8 cellular contexts compared by ENCODE assay signal in genomic region chr19:48638831-48639381, GRCh38. TPM values are rescaled to one million over a fixed set of nuclear protein-coding genes. Genes with fewer than 3 reads are reported as not detected.
A peak's percentile ranks its signal among the peaks of the same experiment; 100 is the strongest.
DNase-seq lines count a peak whose midpoint lies in the region; ATAC-seq, FAIRE-seq and TF ChIP-seq lines count a peak whose summit lies in the region.

No MANE protein-coding gene starts in this region.

- FAIRE-seq in small intestine (lab: Jason Lieb, UNC) (no peak), D721Med (lab: Jason Lieb, UNC) (no peak)

- H3K4me3 ChIP-seq in H7 (ENCODE audit: insufficient read depth, low read depth, low read length) (peak overlapping the region; percentile 44), hepatocyte (no peak overlapping the region), small intestine (ENCODE audit: low read depth in 1 of 2, low read length in 2 of 2) (no peak overlapping the region), smooth muscle cell (no peak overlapping the region)

- H3K9ac ChIP-seq in smooth muscle cell (ENCODE audit: low read depth): no peak overlapping the region

- peaks cover 11% of the 10 kb centered on the region for H3K4me1 ChIP-seq in hepatocyte (ENCODE audit: insufficient read depth)
- peaks cover 7 to 11% of the 10 kb centered on the region in 2 donors for H3K4me1 ChIP-seq in small intestine (ENCODE audit: control insufficient read depth in 2 of 2, insufficient read depth in 1 of 2, low read depth in 1 of 2, low read length in 1 of 2)
- peaks cover 4% of the 10 kb centered on the region for H3K4me1 ChIP-seq in smooth muscle cell (ENCODE audit: low read depth)

- TF ChIP-seq CTCF in hepatocyte (IDR thresholded peaks at IDR 0.05; ENCODE audit: poor library complexity) (no peak), D721Med (IDR thresholded peaks at IDR 0.05; ENCODE audit: insufficient read depth, missing control alignments) (no peak), smooth muscle cell (IDR thresholded peaks at IDR 0.05; ENCODE audit: borderline replicate concordance, insufficient read depth, poor library complexity, severe bottlenecking) (no peak)

- H3K27ac ChIP-seq in hepatocyte: peak overlapping the region; percentile 96
- peak overlapping the region; percentile 86 to 92 for H3K27ac ChIP-seq in small intestine (ENCODE audit: low read depth in 1 of 2, low read length in 1 of 2)
- H3K27ac ChIP-seq in smooth muscle cell (ENCODE audit: low read depth): no peak overlapping the region

- peaks cover 12% of the 10 kb centered on the region for H3F3A ChIP-seq in smooth muscle cell (ENCODE audit: low read depth)

- H3K36me3 ChIP-seq in H7 (replicated peaks; ENCODE audit: control insufficient read depth, insufficient read depth, low read length) (no peaks in the 10 kb centered on the region), hepatocyte (replicated peaks; ENCODE audit: insufficient read depth, low read depth) (no peaks in the 10 kb centered on the region), small intestine (ENCODE audit: control insufficient read depth in 2 of 2, insufficient read depth in 2 of 2, low read length in 2 of 2) (no peaks in the 10 kb centered on the region), smooth muscle cell (ENCODE audit: low read depth) (no peaks in the 10 kb centered on the region)

- H3K27me3 ChIP-seq in H7 (ENCODE audit: control insufficient read depth, insufficient read depth, low read length): peaks cover 28% of the 10 kb centered on the region
- no peaks in the 10 kb centered on the region for H3K27me3 ChIP-seq in hepatocyte
- no peaks in the 10 kb centered on the region for H3K27me3 ChIP-seq in small intestine (ENCODE audit: control insufficient read depth in 2 of 2, insufficient read depth in 2 of 2, low read length in 2 of 2)
- peaks cover 6% of the 10 kb centered on the region for H3K27me3 ChIP-seq in smooth muscle cell (ENCODE audit: low read depth)

- H4K20me1 ChIP-seq in hepatocyte (ENCODE audit: insufficient read depth, poor library complexity, severe bottlenecking) (no peaks in the 10 kb centered on the region), smooth muscle cell (ENCODE audit: low read depth) (no peaks in the 10 kb centered on the region)

- H3K9me3 ChIP-seq in hepatocyte (ENCODE audit: low read depth) (no peaks in the 10 kb centered on the region), small intestine (ENCODE audit: control insufficient read depth, low read depth) (no peaks in the 10 kb centered on the region), smooth muscle cell (replicated peaks; ENCODE audit: low read depth) (no peaks in the 10 kb centered on the region)

- H3K4me2 ChIP-seq in hepatocyte: peak overlapping the region; percentile 76
- no peak overlapping the region for H3K4me2 ChIP-seq in smooth muscle cell

- DNase-seq in H7 (peak; percentile 91), UCSD-AML1 (lab: John Stamatoyannopoulos, UW; ENCODE audit: unreplicated experiment) (peak; percentile 29), hepatocyte (ENCODE audit: low spot score) (peak; percentile 25), small intestine (no peak), D721Med (ENCODE audit: insufficient read length, low spot score) (no peak), NCI-H1092 (lab: John Stamatoyannopoulos, UW) (no peak), smooth muscle cell (lab: John Stamatoyannopoulos, UW; ENCODE audit: unreplicated experiment) (no peak)

- 81% methylated on average over 16 of the region's 16 CpGs for WGBS in hepatocyte (ENCODE audit: low lambda C conversion rate, missing lambda C conversion rate)
- WGBS in small intestine, 3 donors: 76 to 79% (median 78%) methylated on average over 15 to 16 of the region's 16 CpGs
- WGBS in smooth muscle cell (ENCODE audit: low lambda C conversion rate): 81% methylated on average over 15 of the region's 16 CpGs

- ATAC-seq in HG03442 (IDR thresholded peaks at IDR 0.05; ENCODE audit: unreplicated experiment): no peak

- H3K9me2 ChIP-seq in hepatocyte (replicated peaks; ENCODE audit: insufficient read depth): no peaks in the 10 kb centered on the region

- H3K79me2 ChIP-seq in hepatocyte: peaks cover 5% of the 10 kb centered on the region
- H3K79me2 ChIP-seq in smooth muscle cell (ENCODE audit: low read depth): no peaks in the 10 kb centered on the region

- no peak overlapping the region for H2AFZ ChIP-seq in hepatocyte
- no peak overlapping the region for H2AFZ ChIP-seq in smooth muscle cell (ENCODE audit: low read depth)

RNA-seq across cellular contexts. Expression of gene DBP, which starts 1.7 kb away (rescaled TPM):
- 11.2 and 18.2 TPM in 2 replicates for total RNA-seq in H7 (2014; rRNA removed; shearing (Covaris generic))
- 3.9 and 5.4 TPM in 2 replicates for total RNA-seq in hepatocyte
- 11.8 and 20.4 TPM in 2 replicates for polyA plus RNA-seq in hepatocyte
- 10 to 100 TPM; 12.5 to 40.3 (median 35.4) TPM for polyA plus RNA-seq in small intestine
- 3.5 and 4.5 TPM in 2 replicates for total RNA-seq in smooth muscle cell
- polyA plus RNA-seq in smooth muscle cell: 6.9 and 11.3 TPM in 2 replicates

RNA-seq across cellular contexts. Expression of gene CA11, which starts 7.1 kb away (rescaled TPM):
- total RNA-seq in H7 (2014; rRNA removed; shearing (Covaris generic)): 10.8 and 24.0 TPM in 2 replicates
- total RNA-seq in hepatocyte (11.7 and 12.0 TPM in 2 replicates), smooth muscle cell (0.09 and 1.7 TPM in 2 replicates)
- polyA plus RNA-seq in hepatocyte (43.6 and 48.6 TPM in 2 replicates), small intestine (10 to 100 TPM in 1 of 3 donors, 1 to 10 TPM in 2; 5.9 to 21.2 (median 7.1) TPM), smooth muscle cell (6.9 and 9.5 TPM in 2 replicates)

RNA-seq across cellular contexts. Expression of gene SPHK2, which starts 19.6 kb away (rescaled TPM):
- 10.9 and 26.4 TPM in 2 replicates for total RNA-seq in H7 (2014; rRNA removed; shearing (Covaris generic))
- 45.2 and 56.7 TPM in 2 replicates for total RNA-seq in hepatocyte
- 39.4 and 48.2 TPM in 2 replicates for polyA plus RNA-seq in hepatocyte
- 10 to 100 TPM; 46.8 to 85.7 (median 53.0) TPM for polyA plus RNA-seq in small intestine
- total RNA-seq in smooth muscle cell: 4.0 and 8.2 TPM in 2 replicates
- polyA plus RNA-seq in smooth muscle cell: 9.3 and 13.8 TPM in 2 replicates

RNA-seq across cellular contexts. Expression of gene RPL18, which starts 19.9 kb away (rescaled TPM):
- 3,978 and 5,156 TPM in 2 replicates for total RNA-seq in H7 (2014; rRNA removed; shearing (Covaris generic))
- total RNA-seq in hepatocyte: 1,372 and 1,462 TPM in 2 replicates
- 616 and 623 TPM in 2 replicates for polyA plus RNA-seq in hepatocyte
- polyA plus RNA-seq in small intestine: 1,000 to 10,000 TPM; 2,250 to 3,184 (median 2,942) TPM
- 1,279 and 1,519 TPM in 2 replicates for total RNA-seq in smooth muscle cell
- 666 and 762 TPM in 2 replicates for polyA plus RNA-seq in smooth muscle cell

RNA-seq across cellular contexts. Expression of gene FAM83E, which starts 24.0 kb away (rescaled TPM):
- 3.8 and 4.0 TPM in 2 replicates for total RNA-seq in H7 (2014; rRNA removed; shearing (Covaris generic))
- total RNA-seq in hepatocyte (13.8 and 22.2 TPM in 2 replicates), smooth muscle cell (0.49 and 0.72 TPM in 2 replicates)
- polyA plus RNA-seq in hepatocyte (12.4 and 16.1 TPM in 2 replicates), small intestine (100 to 1,000 TPM in 1 of 3 donors, 10 to 100 TPM in 2; 76.6 to 104 (median 94.0) TPM), smooth muscle cell (0.49 and 2.0 TPM in 2 replicates)

Comparison
In these comparisons a context has a peak if more than half of its experiments do, and no peak if none do; other contexts are left out.
1. DNase-seq: peak in H7 (single experiment), UCSD-AML1 (single experiment) and hepatocyte (single experiment); none in small intestine (single experiment), D721Med (single experiment), NCI-H1092 (single experiment) and smooth muscle cell (single experiment).